ENCODE assay signal across 1 cellular context in genomic region chr6:165835410-165835851, GRCh38.
TF ChIP-seq lines count a peak whose summit lies in the region.

No MANE protein-coding gene starts in this region.

TF ChIP-seq in HepG2, 621 proteins besides CTCF, POLR2A, EP300 and RAD21:
- TF ChIP-seq ZSCAN30 (CRISPR knock-in tag; IDR thresholded peaks at IDR 0.05) (no peak), SCMH1 (CRISPR knock-in tag; IDR thresholded peaks at IDR 0.05; ENCODE audit: borderline replicate concordance) (no peak), TFE3 (CRISPR knock-in tag; IDR thresholded peaks at IDR 0.05) (no peak), ZNF230 (CRISPR knock-in tag; IDR thresholded peaks at IDR 0.05) (no peak), PAWR (CRISPR knock-in tag; IDR thresholded peaks at IDR 0.05; ENCODE audit: borderline replicate concordance) (no peak), PHF20 (CRISPR knock-in tag; IDR thresholded peaks at IDR 0.05) (no peak), SIX1 (CRISPR knock-in tag; IDR thresholded peaks at IDR 0.05; ENCODE audit: borderline replicate concordance) (no peak), CCDC6 (CRISPR knock-in tag; IDR thresholded peaks at IDR 0.05) (no peak), YEATS4 (CRISPR knock-in tag; IDR thresholded peaks at IDR 0.05; ENCODE audit: borderline replicate concordance) (no peak), ZNF772 (CRISPR knock-in tag; IDR thresholded peaks at IDR 0.05) (no peak), HOMEZ (CRISPR knock-in tag; IDR thresholded peaks at IDR 0.05; ENCODE audit: low read depth) (no peak)
- TF ChIP-seq, protein P1, sequence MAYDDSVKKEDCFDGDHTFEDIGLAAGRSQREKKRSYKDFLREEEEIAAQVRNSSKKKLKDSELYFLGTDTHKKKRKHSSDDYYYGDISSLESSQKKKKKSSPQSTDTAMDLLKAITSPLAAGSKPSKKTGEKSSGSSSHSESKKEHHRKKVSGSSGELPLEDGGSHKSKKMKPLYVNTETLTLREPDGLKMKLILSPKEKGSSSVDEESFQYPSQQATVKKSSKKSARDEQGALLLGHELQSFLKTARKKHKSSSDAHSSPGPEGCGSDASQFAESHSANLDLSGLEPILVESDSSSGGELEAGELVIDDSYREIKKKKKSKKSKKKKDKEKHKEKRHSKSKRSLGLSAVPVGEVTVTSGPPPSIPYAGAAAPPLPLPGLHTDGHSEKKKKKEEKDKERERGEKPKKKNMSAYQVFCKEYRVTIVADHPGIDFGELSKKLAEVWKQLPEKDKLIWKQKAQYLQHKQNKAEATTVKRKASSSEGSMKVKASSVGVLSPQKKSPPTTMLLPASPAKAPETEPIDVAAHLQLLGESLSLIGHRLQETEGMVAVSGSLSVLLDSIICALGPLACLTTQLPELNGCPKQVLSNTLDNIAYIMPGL (CRISPR knock-in tag; IDR thresholded peaks at IDR 0.05; ENCODE audit: borderline replicate concordance in 1 of 2, low read depth in 1 of 2), result no peak
